Comparison of ENCODE assay signal across 8 cellular contexts in the genomic region with DNA sequence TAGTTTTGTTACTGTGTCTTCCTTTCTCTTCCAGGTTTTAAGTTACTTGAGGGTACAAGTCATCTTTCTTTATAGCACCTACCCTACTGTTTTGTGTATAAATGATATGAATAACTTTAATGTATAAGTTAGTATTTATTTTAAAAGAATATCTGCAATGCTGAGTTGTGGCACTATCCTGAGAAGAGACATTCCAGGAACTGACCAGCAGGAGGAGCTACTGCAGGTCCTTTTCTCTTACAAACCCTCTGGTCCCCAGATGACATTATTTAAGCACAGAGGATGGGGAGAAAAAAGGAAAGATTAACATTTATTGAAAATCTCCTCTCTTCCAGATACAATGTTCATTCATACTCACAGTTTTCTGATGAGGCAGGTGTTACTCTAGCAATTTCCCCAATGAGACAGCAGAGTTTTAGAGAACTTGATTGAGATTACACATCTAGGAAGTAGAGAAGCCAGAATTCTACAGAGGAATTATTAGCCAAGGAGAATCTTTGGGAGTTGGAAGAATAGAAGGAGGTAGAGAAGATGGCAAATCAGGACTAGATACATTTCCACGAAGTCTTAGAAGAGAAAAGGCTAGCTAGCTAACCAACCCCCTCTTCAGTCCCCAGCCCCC.
DNase-seq lines count a peak whose midpoint lies in the region; ATAC-seq and TF ChIP-seq lines count a peak whose summit lies in the region.

No MANE protein-coding gene starts in this region.

- H4K8ac ChIP-seq in neuronal stem cell (ENCODE audit: low read depth, low read length): no peak overlapping the region

- no peak overlapping the region for H2BK15ac ChIP-seq in neuronal stem cell (ENCODE audit: low read length)

- H3K4me1 ChIP-seq in neuronal stem cell (ENCODE audit: control insufficient read depth in 2 of 2, insufficient read depth in 1 of 2, low read depth in 1 of 2, low read length in 2 of 2): no peaks in the 10 kb centered on the region

- no peaks in the 10 kb centered on the region for H3K79me1 ChIP-seq in neuronal stem cell (ENCODE audit: low read depth, low read length)

- H3K36me3 ChIP-seq in neuronal stem cell (replicated peaks in 1 of 2; ENCODE audit: control insufficient read depth in 2 of 2, insufficient read depth in 2 of 2, low read length in 2 of 2): no peaks in the 10 kb centered on the region

- TF ChIP-seq CTCF in LNCaP clone FGC (IDR thresholded peaks at IDR 0.05; ENCODE audit: control insufficient read depth, extremely low read depth, insufficient read depth): peak; percentile 71
- TF ChIP-seq CTCF in cardiac fibroblast (IDR thresholded peaks at IDR 0.05; ENCODE audit: low read depth, low read length): peak; percentile 46

- H3K14ac ChIP-seq in neuronal stem cell (ENCODE audit: low read length): no peak overlapping the region

- DNase-seq in EH (ENCODE audit: low read depth) (peak; percentile 3), GM19240 (ENCODE audit: insufficient read length, low spot score) (peak; percentile 1), LNCaP clone FGC (ENCODE audit: low read depth) (no peak), cardiac fibroblast (ENCODE audit: low read depth in 2 of 2) (peak; percentile 23 to 39), neuronal stem cell (ENCODE audit: low spot score) (peak; percentile 36), EL (no peak)
- DNase-seq in stimulated activated naive CD4-positive, alpha-beta T cell (lab: John Stamatoyannopoulos, UW): no peak

- no CpG with 5 or more reads among the region's 1 CpG for WGBS in neuronal stem cell (ENCODE audit: extremely low coverage in 2 of 2, insufficient read length in 2 of 2, insufficient replicate concordance in 1 of 2), 2 donors

- no peaks in the 10 kb centered on the region for H3K27me3 ChIP-seq in neuronal stem cell (ENCODE audit: control insufficient read depth in 3 of 3, insufficient read depth in 3 of 3, low read depth in 1 of 3, low read length in 3 of 3)

- no peak overlapping the region for H2BK120ac ChIP-seq in neuronal stem cell (ENCODE audit: low read depth, low read length)

- no peak overlapping the region for H3K27ac ChIP-seq in neuronal stem cell (replicated peaks; ENCODE audit: low read length)

- no peak overlapping the region for H3K23ac ChIP-seq in neuronal stem cell (ENCODE audit: low read depth, low read length, poor library complexity)

- no peak overlapping the region for H2AFZ ChIP-seq in neuronal stem cell (ENCODE audit: low read length)

- no peak overlapping the region for H3K9ac ChIP-seq in neuronal stem cell (ENCODE audit: low read depth, low read length, poor library complexity)

- no peak for ATAC-seq in HG02981 (IDR thresholded peaks at IDR 0.05; ENCODE audit: unreplicated experiment)

- no peak overlapping the region for H3K4me2 ChIP-seq in neuronal stem cell (ENCODE audit: insufficient read depth, low read length, poor library complexity, severe bottlenecking)

- H3K4me3 ChIP-seq in LNCaP clone FGC (ENCODE audit: low read depth, low read length) (no peak overlapping the region), cardiac fibroblast (replicated peaks in 1 of 2; ENCODE audit: low read depth in 2 of 2, low read length in 2 of 2) (no peak overlapping the region), neuronal stem cell (ENCODE audit: low read length in 2 of 2) (no peak overlapping the region)

- H3K9me3 ChIP-seq in neuronal stem cell (replicated peaks in 1 of 2; ENCODE audit: control insufficient read depth in 2 of 2, insufficient read depth in 1 of 2, low read depth in 1 of 2, low read length in 2 of 2): no peaks in the 10 kb centered on the region

- H2AK5ac ChIP-seq in neuronal stem cell (ENCODE audit: low read depth, low read length): no peak overlapping the region

- no peak overlapping the region for H3K4ac ChIP-seq in neuronal stem cell (ENCODE audit: low read length)

- no peak overlapping the region for H4K91ac ChIP-seq in neuronal stem cell (ENCODE audit: low read depth, low read length, poor library complexity)

- no peak overlapping the region for H2BK5ac ChIP-seq in neuronal stem cell (ENCODE audit: low read length)

- H2BK12ac ChIP-seq in neuronal stem cell (ENCODE audit: low read length): no peak overlapping the region

- H3K18ac ChIP-seq in neuronal stem cell (ENCODE audit: low read length): no peak overlapping the region

Comparison
In these comparisons a context has a peak if more than half of its experiments do, and no peak if none do; other contexts are left out.
1. DNase-seq: peak in EH (single experiment), GM19240 (single experiment), cardiac fibroblast (2 of 2) and neuronal stem cell (single experiment); none in LNCaP clone FGC (single experiment), stimulated activated naive CD4-positive, alpha-beta T cell (0 of 6) and EL (single experiment).